ENCODE assay signal across 8 cellular contexts in the genomic region with DNA sequence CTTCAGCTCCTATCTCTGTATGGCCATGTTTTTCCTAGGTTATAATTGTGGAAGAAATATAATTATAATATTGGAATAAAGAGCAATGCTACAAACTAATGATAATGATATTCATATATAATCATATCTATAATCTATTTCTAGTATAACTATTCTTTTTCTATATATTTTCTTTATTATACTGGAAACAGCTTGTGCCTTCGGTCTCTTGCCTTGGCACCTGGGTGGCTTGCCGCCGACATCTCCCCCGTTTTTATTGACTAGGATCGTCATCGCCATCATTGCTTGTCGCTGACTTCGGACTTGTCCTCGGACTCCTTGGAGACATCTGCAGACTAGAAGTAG. TPM values are rescaled to one million over a fixed set of nuclear protein-coding genes. Genes with fewer than 3 reads are reported as not detected.
A peak's percentile ranks its signal among the peaks of the same experiment; 100 is the strongest.
DNase-seq lines count a peak whose midpoint lies in the region; TF ChIP-seq lines count a peak whose summit lies in the region.

No MANE protein-coding gene starts in this region.

- peak overlapping the region; percentile 86 for H3K4me2 ChIP-seq in BLaER1
- peak overlapping the region; percentile 90 for H3K4me2 ChIP-seq in neural progenitor cell

- peak overlapping the region; percentile 100 for H3K4me3 Mint-ChIP-seq in neural progenitor cell

- no peak overlapping the region for H2AFZ ChIP-seq in neural progenitor cell (replicated peaks)

- WGBS in tibial nerve, 2 donors = 72 to 80% methylated on average over 9 of the region's 9 CpGs

- no peak for TF ChIP-seq EP300 in tibial nerve (IDR thresholded peaks at IDR 0.05)

- TF ChIP-seq CTCF in LNCaP clone FGC (IDR thresholded peaks at IDR 0.05; ENCODE audit: control insufficient read depth, extremely low read depth, insufficient read depth) (no peak), choroid plexus epithelial cell (conservative IDR thresholded peaks at IDR 0.05; ENCODE audit: low read depth, low read length) (no peak), neural progenitor cell (IDR thresholded peaks at IDR 0.05) (no peak), tibial nerve (IDR thresholded peaks at IDR 0.05) (no peak)

- H3K36me3 Mint-ChIP-seq in neural progenitor cell = peaks cover 35% of the 10 kb centered on the region

- peaks cover 15% of the 10 kb centered on the region for H3F3A ChIP-seq in neural progenitor cell (ENCODE audit: low read depth)

- TF ChIP-seq POLR2A in tibial nerve (IDR thresholded peaks at IDR 0.05) = no peak

- H3K4me3 ChIP-seq in BLaER1 = peak overlapping the region; percentile 92
- H3K4me3 ChIP-seq in LNCaP clone FGC (ENCODE audit: low read depth, low read length) = peak overlapping the region; percentile 88
- peak overlapping the region; percentile 94 for H3K4me3 ChIP-seq in choroid plexus epithelial cell (ENCODE audit: low read depth, low read length)
- no peak overlapping the region for H3K4me3 ChIP-seq in neural progenitor cell
- peak overlapping the region in 2 of 4 donors; percentile 64 to 75 for H3K4me3 ChIP-seq in tibial nerve

- H3K79me2 ChIP-seq in neural progenitor cell (ENCODE audit: low read depth) = peaks cover 58% of the 10 kb centered on the region

- no peak for DNase-seq in LNCaP clone FGC (ENCODE audit: low read depth)
- no peak for DNase-seq in choroid plexus epithelial cell (ENCODE audit: low read depth)
- no peak for DNase-seq in neural progenitor cell (ENCODE audit: low spot score)
- DNase-seq in NCI-H345 treated with DMSO at 0.1 percent for 48 hours (lab: John Stamatoyannopoulos, UW; ENCODE audit: unreplicated experiment) = no peak
- no peak for DNase-seq in cerebellar cortex (ENCODE audit: low spot score)
- no peak for DNase-seq in T1000 (lab: John Stamatoyannopoulos, UW)
- no peak for DNase-seq in tibial nerve (ENCODE audit: low spot score in 2 of 2)

- H3K9ac ChIP-seq in BLaER1 (peak overlapping the region; percentile 95; the same call in 1 of the 2 replicates), neural progenitor cell (no peak overlapping the region)

- H3K4me1 ChIP-seq in BLaER1 (peaks cover 39% of the 10 kb centered on the region), neural progenitor cell (no peaks in the 10 kb centered on the region), tibial nerve (peaks cover 0 to 7% (median 2%) of the 10 kb centered on the region in 4 donors)

- H3K27me3 Mint-ChIP-seq in neural progenitor cell (ENCODE audit: insufficient read depth, low read depth) = peaks cover 3% of the 10 kb centered on the region

- H3K9me3 Mint-ChIP-seq in neural progenitor cell = peaks cover 46% of the 10 kb centered on the region

- H4K20me1 ChIP-seq in BLaER1 = peaks cover 49% of the 10 kb centered on the region
- peaks cover 16% of the 10 kb centered on the region for H4K20me1 ChIP-seq in neural progenitor cell (ENCODE audit: low read depth)

- H3K4me1 Mint-ChIP-seq in neural progenitor cell = peaks cover 5% of the 10 kb centered on the region

- H3K9me3 ChIP-seq in BLaER1 (peaks cover 66% of the 10 kb centered on the region), neural progenitor cell (ENCODE audit: low read depth) (no peaks in the 10 kb centered on the region), tibial nerve (no peaks in the 10 kb centered on the region)

- H3K27me3 ChIP-seq in BLaER1 (no peaks in the 10 kb centered on the region), neural progenitor cell (no peaks in the 10 kb centered on the region), tibial nerve (no peaks in the 10 kb centered on the region)

- H3K27ac ChIP-seq in BLaER1 = no peak overlapping the region
- no peak overlapping the region for H3K27ac ChIP-seq in neural progenitor cell
- H3K27ac ChIP-seq in tibial nerve = no peak overlapping the region

- H3K36me3 ChIP-seq in BLaER1 (peaks cover 50% of the 10 kb centered on the region), neural progenitor cell (peaks cover 10% of the 10 kb centered on the region), tibial nerve (no peaks in the 10 kb centered on the region)

- H3K27ac Mint-ChIP-seq in neural progenitor cell = no peak overlapping the region

RNA-seq across cellular contexts. Expression of gene ZNF763, which starts 24.2 kb away (rescaled TPM):
- total RNA-seq in neural progenitor cell (ENCODE audit: low replicate concordance) (10.0 and 17.7 TPM in 2 replicates), tibial nerve (10 to 100 TPM in 2 of 4 donors, 1 to 10 TPM in 2; 8.2 to 19.0 (median 11.6) TPM)

RNA-seq across cellular contexts. Expression of gene ZNF433, which starts 46.4 kb away (rescaled TPM):
- 8.2 and 8.3 TPM in 2 replicates for total RNA-seq in neural progenitor cell (ENCODE audit: low replicate concordance)
- 1 to 10 TPM; 4.5 to 8.0 (median 5.4) TPM for total RNA-seq in tibial nerve
